In the genomic region with DNA sequence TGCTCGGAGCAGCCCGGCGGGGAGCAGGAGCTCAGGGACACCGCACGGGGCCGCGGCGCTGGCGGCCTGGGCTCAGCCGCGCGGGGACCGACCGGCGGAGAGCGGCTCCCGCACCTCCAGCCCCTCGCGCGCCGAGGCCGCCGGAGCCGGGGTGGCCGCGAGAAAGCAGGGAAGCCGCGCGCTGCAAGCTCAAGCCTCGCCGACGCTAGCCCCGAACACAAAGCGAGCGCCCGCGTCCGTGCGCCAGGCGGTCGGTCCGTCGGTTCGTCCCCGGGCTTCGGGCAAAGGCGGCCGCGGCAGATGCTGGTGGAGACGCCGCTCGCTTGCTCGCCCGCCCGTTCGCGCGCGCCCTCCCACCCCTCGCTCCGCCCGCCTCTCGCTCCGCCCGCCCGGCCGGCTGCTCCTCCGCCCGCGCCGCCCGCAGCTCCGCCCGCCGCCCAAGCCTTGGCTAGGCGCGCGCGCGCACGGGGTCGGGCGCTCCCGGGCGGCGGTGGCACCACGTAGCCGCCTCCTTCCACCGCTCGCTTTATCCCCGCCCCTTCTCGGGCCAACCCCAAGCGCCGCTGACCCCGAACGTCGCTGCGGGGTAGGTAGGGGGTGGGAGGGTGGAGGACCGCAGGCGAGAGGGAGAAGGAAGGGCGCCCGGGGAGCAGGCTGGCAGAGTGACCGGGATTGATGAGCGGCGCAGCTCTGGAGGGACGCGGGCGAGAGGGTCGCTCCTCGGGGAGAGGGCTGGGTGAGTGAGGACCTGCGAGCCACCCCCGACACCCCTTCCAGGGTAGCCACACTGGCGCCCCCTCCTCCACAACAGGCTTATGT, we compare ENCODE assay signal across 8 cellular contexts. TPM values are rescaled to one million over a fixed set of nuclear protein-coding genes. Genes with fewer than 3 reads are reported as not detected.
DNase-seq lines count a peak whose midpoint lies in the region; ATAC-seq and TF ChIP-seq lines count a peak whose summit lies in the region.

A gene (minus strand): TSS at position 325 of the 819 bp plus-strand sequence.

- no peaks in the 10 kb centered on the region for H3K9me3 Mint-ChIP-seq in activated CD4-positive, alpha-beta T cell treated with anti-CD3 and anti-CD28 coated beads, Interleukin-2, amount 10 ng/mL, durations not matched to agents 7 days and 5 days

- peak within 1 kb of the TSS; percentile 88 for H3K27ac Mint-ChIP-seq in activated CD4-positive, alpha-beta T cell treated with anti-CD3 and anti-CD28 coated beads, Interleukin-2, amount 10 ng/mL, durations not matched to agents 7 days and 5 days

- peaks cover 72% of the 10 kb centered on the region for H3K4me1 Mint-ChIP-seq in activated CD4-positive, alpha-beta T cell treated with anti-CD3 and anti-CD28 coated beads, Interleukin-2, amount 10 ng/mL, durations not matched to agents 7 days and 5 days

- peak within 1 kb of the TSS; percentile 13; the same call in 1 of the 2 replicates for H3K27ac ChIP-seq in 22Rv1
- H3K27ac ChIP-seq in coronary artery = peak within 1 kb of the TSS; percentile 80 to 86

- intact Hi-C loops in left colon (cut with DNase I, micrococcal nuclease) = no loop called here

- DNase-seq in NCI-H226 = peak; percentile 57
- DNase-seq in activated CD4-positive, alpha-beta T cell treated with anti-CD3 and anti-CD28 coated beads, Interleukin-2, amount 10 ng/mL, durations not matched to agents 7 days and 5 days = peak; percentile 78
- peak; percentile 78 for DNase-seq in coronary artery (ENCODE audit: low spot score)
- peak; percentile 79 to 88 for DNase-seq in left colon
- peak; percentile 81 to 86 for DNase-seq in stimulated activated CD4-positive, alpha-beta T cell treated with anti-CD3 and anti-CD28 coated beads, Interleukin-1b, Interleukin-23, amount 100 ng/mL, for 4 hours (ENCODE audit: low read depth in 2 of 2)

- H3K4me3 ChIP-seq in coronary artery = peak within 1 kb of the TSS; percentile 82

- POLR2A ChIA-PET in activated CD4-positive, alpha-beta T cell treated with anti-CD3 and anti-CD28 coated beads, Interleukin-2, amount 10 ng/mL, durations not matched to agents 7 days and 5 days (lab: Charles Lee) = interaction anchor here (0.6 to 0.8 kb wide), 4 partner anchors 12 to 146 kb away, joined by 3 to 4 read pairs (median 4); no protein-coding TSS in a partner anchor

- CTCF ChIA-PET in activated CD4-positive, alpha-beta T cell treated with anti-CD3 and anti-CD28 coated beads, Interleukin-2, amount 10 ng/mL, durations not matched to agents 7 days and 5 days (lab: Charles Lee) = interaction anchor here (0.7 to 1.9 kb wide), 8 partner anchors 11 to 191 kb away, joined by 3 to 7 read pairs (median 3); no protein-coding TSS in a partner anchor

- TF ChIP-seq CTCF in 22Rv1 (IDR thresholded peaks at IDR 0.05) (no peak), coronary artery (IDR thresholded peaks at IDR 0.05) (no peak)

- peak; percentile 58 for ATAC-seq in GM18519 (IDR thresholded peaks at IDR 0.05; ENCODE audit: low FRiP score, unreplicated experiment)
- peak; percentile 23 for ATAC-seq in HG03060 (IDR thresholded peaks at IDR 0.05; ENCODE audit: low read depth, unreplicated experiment)
- ATAC-seq in left colon = peak; percentile 92

- peaks cover 2% of the 10 kb centered on the region for H3K36me3 Mint-ChIP-seq in activated CD4-positive, alpha-beta T cell treated with anti-CD3 and anti-CD28 coated beads, Interleukin-2, amount 10 ng/mL, durations not matched to agents 7 days and 5 days (ENCODE audit: low read depth)

- no peaks in the 10 kb centered on the region for H3K27me3 Mint-ChIP-seq in activated CD4-positive, alpha-beta T cell treated with anti-CD3 and anti-CD28 coated beads, Interleukin-2, amount 10 ng/mL, durations not matched to agents 7 days and 5 days

- H3K4me3 Mint-ChIP-seq in activated CD4-positive, alpha-beta T cell treated with anti-CD3 and anti-CD28 coated beads, Interleukin-2, amount 10 ng/mL, durations not matched to agents 7 days and 5 days = peak within 1 kb of the TSS; percentile 93

RNA-seq across cellular contexts. Expression of the gene that starts here (rescaled TPM):
- total RNA-seq in activated CD4-positive, alpha-beta T cell treated with anti-CD3 and anti-CD28 coated beads, Interleukin-2, amount 10 ng/mL, durations not matched to agents 7 days and 5 days = 10 to 100 TPM; 17.4 to 17.6 TPM
- 1 to 10 TPM; 2.8 to 6.9 TPM for total RNA-seq in left colon

Comparison
In these comparisons a context has a peak if more than half of its experiments do, and no peak if none do; other contexts are left out.
1. Peak in every context shown above with its lines: DNase-seq, ATAC-seq, H3K4me3 ChIP-seq and H3K27ac ChIP-seq.
2. ATAC-seq: peak in every context shown above with its lines; median percentile 92 in left colon; 58 in GM18519; 23 in HG03060.